ENCODE assay signal across 9 cellular contexts in genomic region chr1:153612111-153612754, GRCh38. TPM values are rescaled to one million over a fixed set of nuclear protein-coding genes. Genes with fewer than 3 reads are reported as not detected.
DNase-seq lines count a peak whose midpoint lies in the region; ATAC-seq and TF ChIP-seq lines count a peak whose summit lies in the region.
"Had no signal": no experiment of that assay in that cellular context is flagged by ENCODE, and none has a peak within 500 bp of the region (broad histone marks: within the 10 kb centered on the region; RNA-seq: fewer than 3 reads in every experiment).

No MANE protein-coding gene starts in this region.

- no peak for ATAC-seq in lung (ENCODE audit: insufficient read depth, low FRiP score)
- no peak for ATAC-seq in HG03378 (IDR thresholded peaks at IDR 0.05; ENCODE audit: unreplicated experiment)
- ATAC-seq in GM21786 (IDR thresholded peaks at IDR 0.05; ENCODE audit: unreplicated experiment), result no peak

- H3K27me3 ChIP-seq in HUES64 (ENCODE audit: insufficient read depth, low read length), result no peaks in the 10 kb centered on the region
- no peaks in the 10 kb centered on the region for H3K27me3 ChIP-seq in endocrine pancreas (ENCODE audit: control insufficient read depth, insufficient read depth, low read length)
- no peaks in the 10 kb centered on the region for H3K27me3 ChIP-seq in lung (ENCODE audit: control insufficient read depth, insufficient read depth)

- DNase-seq in lung (ENCODE audit: low spot score) (no peak), substantia nigra (lab: John Stamatoyannopoulos, UW) (peak in 1 of 49 donors; percentile 23), NCI-H446 (lab: John Stamatoyannopoulos, UW) (no peak), HuH-7.5 (ENCODE audit: low spot score) (no peak)

- H3K9ac ChIP-seq in HUES64 (ENCODE audit: low read depth, low read length), result peak overlapping the region; percentile 25
- H3K9ac ChIP-seq in endocrine pancreas (ENCODE audit: control insufficient read depth, insufficient read depth, low read length), result peak overlapping the region; percentile 20

- WGBS in HUES64, result 67% methylated on average over 9 of the region's 11 CpGs
- 67 to 81% methylated on average over 11 of the region's 11 CpGs for WGBS in lung, 2 donors

- peaks cover 43% of the 10 kb centered on the region for H3K4me1 ChIP-seq in HUES64 (ENCODE audit: insufficient read depth, low read length)
- H3K4me1 ChIP-seq in endocrine pancreas (ENCODE audit: control insufficient read depth, insufficient read depth, low read length), result no peaks in the 10 kb centered on the region
- H3K4me1 ChIP-seq in lung (ENCODE audit: control insufficient read depth in 2 of 2, insufficient read depth in 2 of 2, low read length in 2 of 2), result peaks cover 23 to 33% of the 10 kb centered on the region in 2 donors

- no peaks in the 10 kb centered on the region for H3K9me3 ChIP-seq in HUES64 (ENCODE audit: insufficient read depth, low read depth, low read length)
- no peaks in the 10 kb centered on the region for H3K9me3 ChIP-seq in endocrine pancreas (ENCODE audit: control insufficient read depth, low read length)
- no peaks in the 10 kb centered on the region for H3K9me3 ChIP-seq in lung (ENCODE audit: control insufficient read depth in 2 of 2, insufficient read depth in 1 of 2, low read length in 1 of 2)

- H3K27ac ChIP-seq in HUES64 (ENCODE audit: low read depth, low read length), result no peak overlapping the region
- peak overlapping the region; percentile 75 to 87 for H3K27ac ChIP-seq in lung (ENCODE audit: low read depth in 1 of 2, low read length in 1 of 2)
- H3K27ac ChIP-seq in substantia nigra (ENCODE audit: low read depth, low read length, poor library complexity, severe bottlenecking), result peak overlapping the region; percentile 51

- H3K4me3 ChIP-seq in HUES64 (ENCODE audit: low read length) (peak overlapping the region; percentile 45), endocrine pancreas (ENCODE audit: control insufficient read depth, insufficient read depth, low read length) (no peak overlapping the region), lung (peak overlapping the region; percentile 15)

- no peaks in the 10 kb centered on the region for H3K36me3 ChIP-seq in HUES64 (ENCODE audit: insufficient read depth, low read length)
- no peaks in the 10 kb centered on the region for H3K36me3 ChIP-seq in endocrine pancreas (ENCODE audit: control insufficient read depth, insufficient read depth, low read length)
- peaks cover 0 to 6% of the 10 kb centered on the region in 2 donors for H3K36me3 ChIP-seq in lung (ENCODE audit: control insufficient read depth in 2 of 2, insufficient read depth in 2 of 2, low read length in 2 of 2)

- TF ChIP-seq CTCF in lung (IDR thresholded peaks at IDR 0.05; ENCODE audit: control extremely low read depth, extremely low read depth), result no peak

RNA-seq across cellular contexts. Expression of gene S100A16, which starts 0.7 kb away (rescaled TPM):
- polyA plus RNA-seq in HUES64 (2013, experiment 1 of 2), result 17.2 TPM
- 21.2 TPM for polyA plus RNA-seq in HUES64 (2013, experiment 2 of 2)
- 100 to 1,000 TPM in 1 of 2 donors, 10 to 100 TPM in 1; 70.6 to 119 TPM for total RNA-seq in lung
- 100 to 1,000 TPM; 162 to 182 TPM for polyA plus RNA-seq in lung
- total RNA-seq: T-helper 2 cell treated with Interferon-gamma antibody and Interleukin-4, amounts not matched to agents 100 ng/mL and 5 ng/mL, for 36 hours had no signal

RNA-seq across cellular contexts. Expression of gene S100A14, which starts 3.9 kb away (rescaled TPM):
- 0.55 TPM for polyA plus RNA-seq in HUES64 (2013, experiment 1 of 2)
- polyA plus RNA-seq in HUES64 (2013, experiment 2 of 2), result 0.57 TPM
- 100 to 1,000 TPM in 1 of 2 donors, 10 to 100 TPM in 1; 78.5 to 150 TPM for total RNA-seq in lung
- 100 to 1,000 TPM; 157 to 326 TPM for polyA plus RNA-seq in lung
- total RNA-seq: T-helper 2 cell treated with Interferon-gamma antibody and Interleukin-4, amounts not matched to agents 100 ng/mL and 5 ng/mL, for 36 hours had no signal

RNA-seq across cellular contexts. Expression of gene S100A13, which starts 15.1 kb away (rescaled TPM):
- 85.9 TPM for polyA plus RNA-seq in HUES64 (2013, experiment 1 of 2)
- polyA plus RNA-seq in HUES64 (2013, experiment 2 of 2), result 111 TPM
- 10 to 100 TPM; 36.2 to 92.1 TPM for total RNA-seq in lung
- polyA plus RNA-seq in lung, result 100 to 1,000 TPM in 1 of 2 donors, 10 to 100 TPM in 1; 80.9 to 168 TPM

RNA-seq across cellular contexts. Expression of gene S100A1, which starts 16.0 kb away (rescaled TPM):
- polyA plus RNA-seq in HUES64 (2013, experiment 1 of 2), result 1.5 TPM
- polyA plus RNA-seq in HUES64 (2013, experiment 2 of 2), result 1.1 TPM
- 1 to 10 TPM in 1 of 2 donors, not detected in 1; 1.8 TPM for total RNA-seq in lung
- under 1 TPM; 0.31 to 0.91 TPM for polyA plus RNA-seq in lung
- total RNA-seq: T-helper 2 cell treated with Interferon-gamma antibody and Interleukin-4, amounts not matched to agents 100 ng/mL and 5 ng/mL, for 36 hours had no signal

RNA-seq across cellular contexts. Expression of gene CHTOP, which starts 21.6 kb away (rescaled TPM):
- 86.5 TPM for polyA plus RNA-seq in HUES64 (2013, experiment 1 of 2)
- 91.9 TPM for polyA plus RNA-seq in HUES64 (2013, experiment 2 of 2)
- total RNA-seq in lung, result 10 to 100 TPM; 60.5 to 76.6 TPM
- polyA plus RNA-seq in lung, result 10 to 100 TPM; 51.2 to 56.3 TPM
